Comparison of ENCODE assay signal across 1 cellular context in genomic region chr3:169104541-169104940, GRCh38.
TF ChIP-seq lines count a peak whose summit lies in the region.

No MANE protein-coding gene starts in this region.

TF ChIP-seq in IMR-90, 13 proteins besides CTCF, POLR2A, EP300 and RAD21 (continued from another document):
- TF ChIP-seq USF2 (IDR thresholded peaks at IDR 0.05; ENCODE audit: low read depth, low read length) (no peak), MAFK (IDR thresholded peaks at IDR 0.05; ENCODE audit: low read depth, low read length) (peak; percentile 69)
TF ChIP-seq in IMR-90: peak in this region for 2.
